In the genomic region with DNA sequence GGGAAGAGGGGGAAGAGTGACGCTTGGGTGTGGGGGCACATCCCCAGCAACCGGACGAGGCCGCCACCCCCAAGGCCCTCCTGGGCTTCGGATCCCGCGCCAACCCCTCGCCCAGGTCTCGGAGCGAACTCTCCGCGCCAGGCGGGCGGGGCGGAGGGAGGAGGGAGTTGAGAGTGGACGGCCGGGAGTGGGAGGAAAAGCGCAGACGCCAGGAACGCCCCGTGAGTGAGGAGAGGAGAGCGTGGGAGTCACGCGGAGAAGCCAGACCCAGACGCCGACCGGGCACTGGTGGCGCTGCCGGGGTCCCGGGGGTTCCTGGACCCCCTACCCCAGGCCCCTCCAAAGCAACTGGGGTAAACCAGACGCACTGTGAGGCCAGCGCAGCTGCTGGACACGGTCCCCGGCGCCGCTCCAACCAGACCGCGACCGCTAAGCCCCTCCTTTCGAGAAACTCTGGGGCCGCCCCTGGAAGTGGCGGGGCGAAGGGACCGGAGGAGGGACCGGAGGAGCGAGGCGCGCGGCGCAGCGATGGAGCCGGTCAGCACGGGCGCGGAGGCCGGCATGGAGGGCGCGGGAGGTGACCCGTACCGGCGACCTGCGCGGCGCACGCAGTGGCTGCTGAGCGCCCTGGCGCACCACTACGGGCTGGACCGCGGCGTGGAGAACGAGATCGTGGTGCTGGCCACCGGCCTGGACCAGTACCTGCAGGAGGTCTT, we compare ENCODE assay signal across 7 cellular contexts. TPM values are rescaled to one million over a fixed set of nuclear protein-coding genes. Genes with fewer than 3 reads are reported as not detected.
DNase-seq lines count a peak whose midpoint lies in the region; ATAC-seq and TF ChIP-seq lines count a peak whose summit lies in the region.

A gene with protein sequence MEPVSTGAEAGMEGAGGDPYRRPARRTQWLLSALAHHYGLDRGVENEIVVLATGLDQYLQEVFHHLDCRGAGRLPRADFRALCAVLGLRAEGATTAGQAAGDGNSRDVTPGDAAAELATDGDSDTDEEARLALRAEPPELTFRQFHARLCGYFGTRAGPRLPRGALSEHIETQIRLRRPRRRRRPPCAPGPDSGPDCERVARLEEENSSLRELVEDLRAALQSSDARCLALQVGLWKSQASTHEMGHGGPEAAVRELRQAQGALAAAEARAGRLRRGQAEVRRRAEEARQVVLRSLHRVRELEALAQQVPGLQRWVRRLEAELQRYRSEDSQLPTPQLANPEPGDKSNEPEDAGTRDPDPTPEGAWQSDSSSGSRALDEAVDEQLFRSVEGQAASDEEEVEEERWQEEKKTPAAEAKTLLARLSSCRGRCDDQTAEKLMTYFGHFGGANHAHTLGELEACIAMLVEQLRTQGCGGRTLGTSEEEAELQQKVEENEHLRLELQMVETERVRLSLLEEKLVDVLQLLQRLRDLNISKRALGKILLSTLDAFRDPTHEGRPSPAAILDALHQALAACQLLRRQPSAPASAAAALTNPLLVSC (plus strand): TSS at position 204 of the 716 bp plus-strand sequence. CDS start 325 bp downstream, at position 529.

- intact Hi-C loops in activated T-helper 1 cell treated with anti-CD3 and anti-CD28 coated beads, Interleukin-12 subunit alpha, Interleukin-12 subunit beta, Interleukin-2, Interleukin-4 antibody, amounts not matched to agents 30 ng/mL and 10 ng/mL and 1 ng/mL, durations not matched to agents 14 hours and 24 hours and 36 hours (cut with micrococcal nuclease) = no loop called here

- H3K27me3 Mint-ChIP-seq in activated T-helper 1 cell treated with anti-CD3 and anti-CD28 coated beads, Interleukin-12 subunit alpha, Interleukin-12 subunit beta, Interleukin-2, Interleukin-4 antibody, amounts not matched to agents 30 ng/mL and 10 ng/mL and 1 ng/mL, durations not matched to agents 14 hours and 24 hours and 36 hours (ENCODE audit: insufficient read depth) = peaks cover 53% of the 10 kb centered on the region

- no peak within 1 kb of the TSS; the same call in 1 of the 2 replicates for H3K9ac ChIP-seq in HUES64 (ENCODE audit: low read depth, low read length)

- no peaks in the 10 kb centered on the region for H3K79me2 ChIP-seq in hepatocyte

- no peak for TF ChIP-seq CTCF in hepatocyte (IDR thresholded peaks at IDR 0.05; ENCODE audit: poor library complexity)

- DNase-seq in activated T-helper 1 cell treated with anti-CD3 and anti-CD28 coated beads, Interleukin-12 subunit alpha, Interleukin-12 subunit beta, Interleukin-2, Interleukin-4 antibody, amounts not matched to agents 30 ng/mL and 10 ng/mL and 1 ng/mL, durations not matched to agents 14 hours and 24 hours and 36 hours (ENCODE audit: low spot score) = no peak
- DNase-seq in hepatocyte (ENCODE audit: low spot score) = peak; percentile 65
- DNase-seq in skeletal muscle cell (ENCODE audit: low read depth) = no peak
- DNase-seq in DMS79 treated with DMSO at 0.1 percent for 48 hours (lab: John Stamatoyannopoulos, UW) = no peak
- no peak for DNase-seq in NCI-H2029 treated with DMSO at 0.1 percent for 48 hours (lab: John Stamatoyannopoulos, UW)

- H2AFZ ChIP-seq in hepatocyte = peak within 1 kb of the TSS; percentile 66

- 1% methylated on average over 74 of the region's 74 CpGs for WGBS in HUES64
- WGBS in hepatocyte (ENCODE audit: low lambda C conversion rate, missing lambda C conversion rate) = 1% methylated on average over 58 of the region's 74 CpGs

- no peak for ATAC-seq in HG02798 (IDR thresholded peaks at IDR 0.05; ENCODE audit: poor library complexity, unreplicated experiment)

- H3K36me3 ChIP-seq in HUES64 (ENCODE audit: insufficient read depth, low read length) (no peaks in the 10 kb centered on the region), hepatocyte (replicated peaks; ENCODE audit: insufficient read depth, low read depth) (no peaks in the 10 kb centered on the region)

- peak within 1 kb of the TSS; percentile 45 for H3K4me3 Mint-ChIP-seq in activated T-helper 1 cell treated with anti-CD3 and anti-CD28 coated beads, Interleukin-12 subunit alpha, Interleukin-12 subunit beta, Interleukin-2, Interleukin-4 antibody, amounts not matched to agents 30 ng/mL and 10 ng/mL and 1 ng/mL, durations not matched to agents 14 hours and 24 hours and 36 hours

- H3K27ac ChIP-seq in HUES64 (ENCODE audit: low read depth, low read length) (no peak within 1 kb of the TSS), hepatocyte (no peak within 1 kb of the TSS)

- no peaks in the 10 kb centered on the region for H3K9me2 ChIP-seq in hepatocyte (replicated peaks; ENCODE audit: insufficient read depth)

- H3K4me1 Mint-ChIP-seq in activated T-helper 1 cell treated with anti-CD3 and anti-CD28 coated beads, Interleukin-12 subunit alpha, Interleukin-12 subunit beta, Interleukin-2, Interleukin-4 antibody, amounts not matched to agents 30 ng/mL and 10 ng/mL and 1 ng/mL, durations not matched to agents 14 hours and 24 hours and 36 hours (ENCODE audit: low read depth) = peaks cover 38% of the 10 kb centered on the region

- peaks cover 75% of the 10 kb centered on the region for H3K27me3 ChIP-seq in HUES64 (ENCODE audit: insufficient read depth, low read length)
- H3K27me3 ChIP-seq in hepatocyte = peaks cover 61% of the 10 kb centered on the region

- no peak within 1 kb of the TSS for H3K27ac Mint-ChIP-seq in activated T-helper 1 cell treated with anti-CD3 and anti-CD28 coated beads, Interleukin-12 subunit alpha, Interleukin-12 subunit beta, Interleukin-2, Interleukin-4 antibody, amounts not matched to agents 30 ng/mL and 10 ng/mL and 1 ng/mL, durations not matched to agents 14 hours and 24 hours and 36 hours

- H3K4me3 ChIP-seq in HUES64 (ENCODE audit: low read length) = peak within 1 kb of the TSS; percentile 64
- peak within 1 kb of the TSS; percentile 36 for H3K4me3 ChIP-seq in hepatocyte
- H3K4me3 ChIP-seq in skeletal muscle cell (ENCODE audit: low read depth, low read length) = peak within 1 kb of the TSS; percentile 19

- H4K20me1 ChIP-seq in hepatocyte (ENCODE audit: insufficient read depth, poor library complexity, severe bottlenecking) = no peaks in the 10 kb centered on the region

- no peaks in the 10 kb centered on the region for H3K9me3 Mint-ChIP-seq in activated T-helper 1 cell treated with anti-CD3 and anti-CD28 coated beads, Interleukin-12 subunit alpha, Interleukin-12 subunit beta, Interleukin-2, Interleukin-4 antibody, amounts not matched to agents 30 ng/mL and 10 ng/mL and 1 ng/mL, durations not matched to agents 14 hours and 24 hours and 36 hours

- peak within 1 kb of the TSS; percentile 92 for H3K4me2 ChIP-seq in hepatocyte

- H3K9me3 ChIP-seq in HUES64 (ENCODE audit: insufficient read depth, low read depth, low read length) (no peaks in the 10 kb centered on the region), hepatocyte (ENCODE audit: low read depth) (no peaks in the 10 kb centered on the region)

- peaks cover 1% of the 10 kb centered on the region for H3K36me3 Mint-ChIP-seq in activated T-helper 1 cell treated with anti-CD3 and anti-CD28 coated beads, Interleukin-12 subunit alpha, Interleukin-12 subunit beta, Interleukin-2, Interleukin-4 antibody, amounts not matched to agents 30 ng/mL and 10 ng/mL and 1 ng/mL, durations not matched to agents 14 hours and 24 hours and 36 hours (ENCODE audit: low read depth)

- peaks cover 21% of the 10 kb centered on the region; the same call in 1 of the 2 replicates for H3K4me1 ChIP-seq in HUES64 (ENCODE audit: insufficient read depth, low read length)
- peaks cover 14% of the 10 kb centered on the region for H3K4me1 ChIP-seq in hepatocyte (ENCODE audit: insufficient read depth)

RNA-seq across cellular contexts. Expression of the gene that starts here (rescaled TPM):
- polyA plus RNA-seq in HUES64 (2013, experiment 1 of 2) = 3.3 TPM
- polyA plus RNA-seq in HUES64 (2013, experiment 2 of 2) = 4.9 TPM
- 0.21 and 0.22 TPM in 2 replicates for total RNA-seq in activated T-helper 1 cell treated with anti-CD3 and anti-CD28 coated beads, Interleukin-12 subunit alpha, Interleukin-12 subunit beta, Interleukin-2, Interleukin-4 antibody, amounts not matched to agents 30 ng/mL and 10 ng/mL and 1 ng/mL, durations not matched to agents 14 hours and 24 hours and 36 hours
- 0.23 and 0.76 TPM in 2 replicates for total RNA-seq in hepatocyte
- 0.11 and 0.50 TPM in 2 replicates for polyA plus RNA-seq in hepatocyte

Comparison
In these comparisons a context has a peak if more than half of its experiments do, and no peak if none do; other contexts are left out.
1. Peak in DNase-seq, H3K4me3 ChIP-seq and H3K4me2 ChIP-seq in hepatocyte; RNA of the gene not detected or under 1 TPM.